ENCODE assay signal across 8 cellular contexts in the genomic region with DNA sequence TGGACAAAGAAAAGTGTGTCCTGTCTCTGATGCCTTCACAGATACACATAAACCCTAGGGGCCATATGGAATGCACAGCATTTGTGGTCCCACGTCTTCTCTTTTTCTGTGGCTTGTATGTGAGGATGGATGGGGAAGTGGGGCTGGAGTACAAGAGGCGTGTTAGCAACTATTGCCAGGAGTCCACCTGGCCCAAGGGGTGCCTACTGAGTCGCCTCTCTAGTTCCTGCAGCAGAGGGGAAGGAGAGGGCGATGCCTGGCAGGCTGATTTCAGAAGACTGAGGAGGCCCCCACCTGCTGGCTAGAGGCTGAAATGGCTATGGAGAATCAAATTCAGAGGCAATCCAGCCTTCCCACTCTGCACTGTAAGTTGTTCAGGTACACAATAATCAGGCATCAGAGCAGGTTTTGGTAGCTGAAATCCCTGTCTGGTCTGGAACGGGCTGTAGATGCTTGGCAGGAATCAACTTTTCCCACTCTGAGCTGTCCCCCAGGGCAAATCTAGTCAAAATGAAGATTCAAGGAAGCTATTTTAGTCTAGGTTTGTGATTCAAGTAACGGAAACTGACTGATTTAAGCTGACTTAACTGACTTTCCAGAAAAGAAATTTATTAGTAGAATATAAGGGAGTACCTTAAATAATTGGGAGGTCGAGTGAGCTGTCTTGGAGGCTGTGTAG. TPM values are rescaled to one million over a fixed set of nuclear protein-coding genes. Genes with fewer than 3 reads are reported as not detected.
DNase-seq lines count a peak whose midpoint lies in the region; ATAC-seq and TF ChIP-seq lines count a peak whose summit lies in the region.

No MANE protein-coding gene starts in this region.

- intact Hi-C loops in prostate gland (cut with DNase I), result no loop called here

- H3K4me1 ChIP-seq in RWPE2 (ENCODE audit: insufficient read depth, poor library complexity, severe bottlenecking) (no peaks in the 10 kb centered on the region), gastroesophageal sphincter (no peaks in the 10 kb centered on the region), prostate gland (replicated peaks) (no peaks in the 10 kb centered on the region)

- H3K9me3 ChIP-seq in RWPE2 (ENCODE audit: severe bottlenecking) (no peaks in the 10 kb centered on the region), gastroesophageal sphincter (no peaks in the 10 kb centered on the region), prostate gland (no peaks in the 10 kb centered on the region)

- H3K27me3 ChIP-seq in GM06990 (replicated peaks; ENCODE audit: control insufficient read depth, insufficient read depth, low read length), result no peaks in the 10 kb centered on the region
- H3K27me3 ChIP-seq in RWPE2 (ENCODE audit: insufficient read depth, poor library complexity, severe bottlenecking), result no peaks in the 10 kb centered on the region
- peaks cover 21% of the 10 kb centered on the region for H3K27me3 ChIP-seq in gastroesophageal sphincter
- H3K27me3 ChIP-seq in prostate gland (replicated peaks; ENCODE audit: insufficient read depth), result no peaks in the 10 kb centered on the region

- DNase-seq in GM06990 (ENCODE audit: extremely low read depth, insufficient read length) (peak; percentile 28), HT1080 (ENCODE audit: low read depth) (peak; percentile 54), RWPE2 (ENCODE audit: low spot score) (no peak), prostate gland (ENCODE audit: low spot score) (peak; percentile 39), NCI-H774 (lab: John Stamatoyannopoulos, UW) (no peak)

- TF ChIP-seq CTCF in GM06990 (IDR thresholded peaks at IDR 0.05; ENCODE audit: insufficient read depth, low read length, poor library complexity, severe bottlenecking), result peak; percentile 81
- peak; percentile 68 for TF ChIP-seq CTCF in RWPE2 (IDR thresholded peaks at IDR 0.05; ENCODE audit: poor library complexity, severe bottlenecking)
- TF ChIP-seq CTCF in gastroesophageal sphincter (IDR thresholded peaks at IDR 0.05), result peak in 3 of 4 experiments; percentile 51 to 70 (median 59)
- TF ChIP-seq CTCF in prostate gland (IDR thresholded peaks at IDR 0.05), result peak in 3 of 4 experiments; percentile 28 to 68 (median 52)

- peak overlapping the region; percentile 92 for H3K27ac Mint-ChIP-seq in activated T-helper 17 cell treated with anti-CD3 and anti-CD28 coated beads, Interleukin-2, amount 50 U/mL, for 72 hours

- H3K27ac ChIP-seq in RWPE2 (ENCODE audit: poor library complexity, severe bottlenecking) (no peak overlapping the region), gastroesophageal sphincter (no peak overlapping the region), prostate gland (no peak overlapping the region)

- 33 to 40% methylated on average over 3 to 5 of the region's 7 CpGs for WGBS in gastroesophageal sphincter (ENCODE audit: low coverage in 1 of 2), 2 donors
- 45% methylated on average over 7 of the region's 7 CpGs for WGBS in prostate gland

- peaks cover 2% of the 10 kb centered on the region for H3K36me3 ChIP-seq in GM06990 (ENCODE audit: control insufficient read depth, insufficient read depth, low read length)
- no peaks in the 10 kb centered on the region for H3K36me3 ChIP-seq in RWPE2 (ENCODE audit: low read depth)
- no peaks in the 10 kb centered on the region for H3K36me3 ChIP-seq in gastroesophageal sphincter
- H3K36me3 ChIP-seq in prostate gland, result no peaks in the 10 kb centered on the region

- TF ChIP-seq EP300 in gastroesophageal sphincter (IDR thresholded peaks at IDR 0.05), result no peak

- no peaks in the 10 kb centered on the region for H3K9me3 Mint-ChIP-seq in activated T-helper 17 cell treated with anti-CD3 and anti-CD28 coated beads, Interleukin-2, amount 50 U/mL, for 72 hours

- H3K4me1 Mint-ChIP-seq in activated T-helper 17 cell treated with anti-CD3 and anti-CD28 coated beads, Interleukin-2, amount 50 U/mL, for 72 hours, result peaks cover 20% of the 10 kb centered on the region

- ATAC-seq in RWPE2 (ENCODE audit: low read depth), result peak; percentile 87
- peak; percentile 88 for ATAC-seq in activated T-helper 17 cell treated with anti-CD3 and anti-CD28 coated beads, Interleukin-2, amount 50 U/mL, for 72 hours (replicated peaks)
- peak; percentile 61 for ATAC-seq in gastroesophageal sphincter
- ATAC-seq in HG02623 (IDR thresholded peaks at IDR 0.05; ENCODE audit: unreplicated experiment), result no peak

- TF ChIP-seq POLR2A in gastroesophageal sphincter (IDR thresholded peaks at IDR 0.05) (no peak), prostate gland (IDR thresholded peaks at IDR 0.05) (no peak)

- H3K36me3 Mint-ChIP-seq in activated T-helper 17 cell treated with anti-CD3 and anti-CD28 coated beads, Interleukin-2, amount 50 U/mL, for 72 hours (ENCODE audit: low read depth), result peaks cover 43% of the 10 kb centered on the region

- no peak overlapping the region for H3K4me3 ChIP-seq in GM06990 (replicated peaks; ENCODE audit: low read depth, low read length)
- H3K4me3 ChIP-seq in RWPE2 (ENCODE audit: severe bottlenecking), result no peak overlapping the region
- H3K4me3 ChIP-seq in gastroesophageal sphincter, result no peak overlapping the region
- no peak overlapping the region for H3K4me3 ChIP-seq in prostate gland

- peak overlapping the region; percentile 62 for H3K4me3 Mint-ChIP-seq in activated T-helper 17 cell treated with anti-CD3 and anti-CD28 coated beads, Interleukin-2, amount 50 U/mL, for 72 hours

- no peaks in the 10 kb centered on the region for H3K27me3 Mint-ChIP-seq in activated T-helper 17 cell treated with anti-CD3 and anti-CD28 coated beads, Interleukin-2, amount 50 U/mL, for 72 hours

RNA-seq across cellular contexts. Expression of a gene that starts 14.9 kb away (rescaled TPM):
- total RNA-seq in HT1080 (2014; rRNA removed; shearing (Covaris generic)), result 11.1 and 13.4 TPM in 2 replicates
- 61.8 and 64.8 TPM in 2 replicates for polyA plus RNA-seq in HT1080 (2015; cell fraction: cytosol; rRNA removed)
- 54.2 and 67.4 TPM in 2 replicates for polyA plus RNA-seq in HT1080 (2015; cell fraction: nucleus; rRNA removed)
- total RNA-seq in activated T-helper 17 cell treated with anti-CD3 and anti-CD28 coated beads, Interleukin-2, amount 50 U/mL, for 72 hours, result 10 to 100 TPM; 21.0 to 27.9 TPM
- total RNA-seq in gastroesophageal sphincter (10 to 100 TPM; 10.3 to 16.0 (median 13.3) TPM), prostate gland (10 to 100 TPM; 21.2 to 24.1 TPM)

RNA-seq across cellular contexts. Expression of a gene that starts 29.9 kb away (rescaled TPM):
- total RNA-seq in HT1080 (2014; rRNA removed; shearing (Covaris generic)), result 8.9 and 9.1 TPM in 2 replicates
- 7.3 and 11.0 TPM in 2 replicates for polyA plus RNA-seq in HT1080 (2015; cell fraction: cytosol; rRNA removed)
- 13.1 and 17.8 TPM in 2 replicates for polyA plus RNA-seq in HT1080 (2015; cell fraction: nucleus; rRNA removed)
- 100 to 1,000 TPM; 117 to 133 TPM for total RNA-seq in activated T-helper 17 cell treated with anti-CD3 and anti-CD28 coated beads, Interleukin-2, amount 50 U/mL, for 72 hours
- 1 to 10 TPM in 3 of 4 donors, under 1 TPM in 1; 0.78 to 4.6 (median 4.3) TPM for total RNA-seq in gastroesophageal sphincter
- total RNA-seq in prostate gland, result 10 to 100 TPM; 20.2 to 33.4 TPM

Comparison
In these comparisons a context has a peak if more than half of its experiments do, and no peak if none do; other contexts are left out.
1. DNase-seq: peak in GM06990 (single experiment), HT1080 (single experiment) and prostate gland (single experiment); none in RWPE2 (single experiment) and NCI-H774 (single experiment).
2. Peak in every context shown above with its lines, with median percentiles within 50 percentile points of each other: CTCF ChIP-seq.